8 cellular contexts compared by ENCODE assay signal in genomic region chr15:75348563-75349350, GRCh38. TPM values are rescaled to one million over a fixed set of nuclear protein-coding genes. Genes with fewer than 3 reads are reported as not detected.
DNase-seq lines count a peak whose midpoint lies in the region; ATAC-seq and TF ChIP-seq lines count a peak whose summit lies in the region.

No MANE protein-coding gene starts in this region.

- ATAC-seq in stimulated activated naive B cell treated with anti-CD40 and anti-IgM and Interleukin-4, amounts not matched to agents 10 μg/mL and 1 μg/mL and 100 μg/mL, for 72 hours (replicated peaks) = no peak
- ATAC-seq in GM21723 (IDR thresholded peaks at IDR 0.05; ENCODE audit: unreplicated experiment) (no peak), HG03045 (IDR thresholded peaks at IDR 0.05; ENCODE audit: unreplicated experiment) (no peak)

- CTCF ChIA-PET in activated CD4-positive, alpha-beta T cell treated with anti-CD3 and anti-CD28 coated beads, Interleukin-2, amount 10 ng/mL, durations not matched to agents 7 days and 5 days (lab: Charles Lee) = interaction anchor here (1.0 kb wide), 1 partner anchor 19 kb away, joined by 4 read pairs; no protein-coding TSS in a partner anchor

- no peak overlapping the region for H3K27ac ChIP-seq in ascending aorta

- H3K27me3 Mint-ChIP-seq in activated CD4-positive, alpha-beta T cell treated with anti-CD3 and anti-CD28 coated beads, Interleukin-2, amount 10 ng/mL, durations not matched to agents 7 days and 5 days = peaks cover 25% of the 10 kb centered on the region
- H3K27me3 Mint-ChIP-seq in stimulated activated naive B cell treated with anti-CD40 and anti-IgM and Interleukin-4, amounts not matched to agents 10 μg/mL and 1 μg/mL and 100 μg/mL, for 72 hours = no peaks in the 10 kb centered on the region

- intact Hi-C loops in ascending aorta (cut with DNase I) = loop anchor here (1.0 kb wide), 1 partner anchor 20 kb away; the partner anchor contains the start of gene MAN2C1

- POLR2A ChIA-PET in activated CD4-positive, alpha-beta T cell treated with anti-CD3 and anti-CD28 coated beads, Interleukin-2, amount 10 ng/mL, durations not matched to agents 7 days and 5 days (lab: Charles Lee) = no interaction called here

- peaks cover 14% of the 10 kb centered on the region for H3K9me3 Mint-ChIP-seq in activated CD4-positive, alpha-beta T cell treated with anti-CD3 and anti-CD28 coated beads, Interleukin-2, amount 10 ng/mL, durations not matched to agents 7 days and 5 days
- H3K9me3 Mint-ChIP-seq in stimulated activated naive B cell treated with anti-CD40 and anti-IgM and Interleukin-4, amounts not matched to agents 10 μg/mL and 1 μg/mL and 100 μg/mL, for 72 hours = peaks cover 7 to 9% of the 10 kb centered on the region in 2 donors

- no peaks in the 10 kb centered on the region for H3K27me3 ChIP-seq in ascending aorta

- peaks cover 6 to 11% of the 10 kb centered on the region in 2 donors for H3K4me1 ChIP-seq in ascending aorta

- peak overlapping the region; percentile 68 for H3K27ac Mint-ChIP-seq in activated CD4-positive, alpha-beta T cell treated with anti-CD3 and anti-CD28 coated beads, Interleukin-2, amount 10 ng/mL, durations not matched to agents 7 days and 5 days
- peak overlapping the region; percentile 76 for H3K27ac Mint-ChIP-seq in stimulated activated naive B cell treated with anti-CD40 and anti-IgM and Interleukin-4, amounts not matched to agents 10 μg/mL and 1 μg/mL and 100 μg/mL, for 72 hours

- H3K4me3 ChIP-seq in ascending aorta = peak overlapping the region; percentile 90 to 94

- H3K36me3 ChIP-seq in ascending aorta = no peaks in the 10 kb centered on the region

- H3K36me3 Mint-ChIP-seq in activated CD4-positive, alpha-beta T cell treated with anti-CD3 and anti-CD28 coated beads, Interleukin-2, amount 10 ng/mL, durations not matched to agents 7 days and 5 days (ENCODE audit: low read depth) = peaks cover 36% of the 10 kb centered on the region
- H3K36me3 Mint-ChIP-seq in stimulated activated naive B cell treated with anti-CD40 and anti-IgM and Interleukin-4, amounts not matched to agents 10 μg/mL and 1 μg/mL and 100 μg/mL, for 72 hours = peaks cover 26 to 40% of the 10 kb centered on the region in 2 donors

- no peaks in the 10 kb centered on the region for H3K9me3 ChIP-seq in ascending aorta

- peaks cover 35% of the 10 kb centered on the region for H3K4me1 Mint-ChIP-seq in activated CD4-positive, alpha-beta T cell treated with anti-CD3 and anti-CD28 coated beads, Interleukin-2, amount 10 ng/mL, durations not matched to agents 7 days and 5 days
- H3K4me1 Mint-ChIP-seq in stimulated activated naive B cell treated with anti-CD40 and anti-IgM and Interleukin-4, amounts not matched to agents 10 μg/mL and 1 μg/mL and 100 μg/mL, for 72 hours = peaks cover 29 to 43% of the 10 kb centered on the region in 2 donors

- TF ChIP-seq CTCF in ascending aorta (IDR thresholded peaks at IDR 0.05) = no peak

- DNase-seq in activated CD4-positive, alpha-beta T cell treated with anti-CD3 and anti-CD28 coated beads, Interleukin-2, amount 10 ng/mL, durations not matched to agents 7 days and 5 days = no peak
- DNase-seq in activated CD4-positive, alpha-beta T cell treated with anti-CD3 and anti-CD28 coated beads, Interleukin-2, amount 50 U/mL, for 48 hours = no peak
- DNase-seq in ascending aorta (ENCODE audit: low spot score in 2 of 2) (no peak), iPS-NIHi7 (ENCODE audit: extremely low spot score) (peak; percentile 45), ureter (ENCODE audit: low spot score) (no peak)
- no peak for DNase-seq in stimulated activated naive B cell treated with anti-CD40 and anti-IgM and Interleukin-4, amounts not matched to agents 10 μg/mL and 1 μg/mL and 100 μg/mL, for 72 hours

- peak overlapping the region; percentile 62 for H3K4me3 Mint-ChIP-seq in activated CD4-positive, alpha-beta T cell treated with anti-CD3 and anti-CD28 coated beads, Interleukin-2, amount 10 ng/mL, durations not matched to agents 7 days and 5 days
- H3K4me3 Mint-ChIP-seq in stimulated activated naive B cell treated with anti-CD40 and anti-IgM and Interleukin-4, amounts not matched to agents 10 μg/mL and 1 μg/mL and 100 μg/mL, for 72 hours = peak overlapping the region; percentile 77 to 91

RNA-seq across cellular contexts. Expression of gene NEIL1, which starts 1.9 kb away (rescaled TPM):
- 1 to 10 TPM; 2.2 to 2.7 TPM for total RNA-seq in activated CD4-positive, alpha-beta T cell treated with anti-CD3 and anti-CD28 coated beads, Interleukin-2, amount 10 ng/mL, durations not matched to agents 7 days and 5 days
- 104 TPM for total RNA-seq in ascending aorta
- total RNA-seq in ureter = 44.9 TPM

RNA-seq across cellular contexts. Expression of gene COMMD4, which starts 12.9 kb away (rescaled TPM):
- 10 to 100 TPM; 72.2 to 97.4 TPM for total RNA-seq in activated CD4-positive, alpha-beta T cell treated with anti-CD3 and anti-CD28 coated beads, Interleukin-2, amount 10 ng/mL, durations not matched to agents 7 days and 5 days
- total RNA-seq in ascending aorta (54.8 TPM), ureter (53.0 TPM)

RNA-seq across cellular contexts. Expression of gene MAN2C1, which starts 19.6 kb away (rescaled TPM):
- 100 to 1,000 TPM; 151 to 205 TPM for total RNA-seq in activated CD4-positive, alpha-beta T cell treated with anti-CD3 and anti-CD28 coated beads, Interleukin-2, amount 10 ng/mL, durations not matched to agents 7 days and 5 days
- total RNA-seq in ascending aorta (447 TPM), ureter (325 TPM)

Comparison
In these comparisons a context has a peak if more than half of its experiments do, and no peak if none do; other contexts are left out.
1. RNA of gene NEIL1, which starts 1.9 kb away (total RNA-seq): 104 TPM in ascending aorta (single experiment) and 44.9 TPM in ureter (single experiment); 2.2 to 2.7 TPM in activated CD4-positive, alpha-beta T cell treated with anti-CD3 and anti-CD28 coated beads, Interleukin-2, amount 10 ng/mL, durations not matched to agents 7 days and 5 days; every median in the first group is over 10 times any median in the second.